Comparison of ENCODE assay signal across 11 cellular contexts in genomic region chr22:26573026-26573662, GRCh38. TPM values are rescaled to one million over a fixed set of nuclear protein-coding genes. Genes with fewer than 3 reads are reported as not detected.
A peak's percentile ranks its signal among the peaks of the same experiment; 100 is the strongest.
DNase-seq lines count a peak whose midpoint lies in the region; ATAC-seq, FAIRE-seq and TF ChIP-seq lines count a peak whose summit lies in the region.
"Had no signal": no experiment of that assay in that cellular context is flagged by ENCODE, and none has a peak within 500 bp of the region (broad histone marks: within the 10 kb centered on the region; RNA-seq: fewer than 3 reads in every experiment).

No MANE protein-coding gene starts in this region.

- no peaks in the 10 kb centered on the region for H3K9me3 ChIP-seq in muscle layer of duodenum (ENCODE audit: control insufficient read depth in 1 of 2, low read length in 2 of 2)
- H3K9me3 ChIP-seq in osteoblast (ENCODE audit: low read depth, low read length) = no peaks in the 10 kb centered on the region

- no peak overlapping the region for H3K4me2 ChIP-seq in osteoblast (ENCODE audit: insufficient read depth, low read length)

- peak overlapping the region; percentile 2 for H3K27ac ChIP-seq in muscle layer of duodenum (ENCODE audit: low read length)
- H3K27ac ChIP-seq in osteoblast (ENCODE audit: low read depth, low read length) = no peak overlapping the region
- H3K27ac ChIP-seq: SK-N-MC had no signal

- peaks cover 76% of the 10 kb centered on the region for H4K20me1 ChIP-seq in osteoblast (ENCODE audit: insufficient read depth, low read length)

- H3K79me2 ChIP-seq in osteoblast (ENCODE audit: insufficient read depth, low read length) = peaks cover 88% of the 10 kb centered on the region

- H3K4me1 ChIP-seq in muscle layer of duodenum (ENCODE audit: control insufficient read depth in 1 of 2, insufficient read depth in 2 of 2, low read length in 2 of 2) (peaks cover 0 to 6% of the 10 kb centered on the region in 2 donors), osteoblast (ENCODE audit: insufficient read depth, low read length) (no peaks in the 10 kb centered on the region)

- FAIRE-seq in endometrium (lab: Jason Lieb, UNC) (peak; percentile 80), D721Med (lab: Jason Lieb, UNC) (no peak)

- DNase-seq in Ammon's horn (ENCODE audit: low spot score) (peak; percentile 64), NOMO-1 treated with DMSO at 0.1 percent for 48 hours (lab: John Stamatoyannopoulos, UW; ENCODE audit: unreplicated experiment) (peak; percentile 99), osteoblast (ENCODE audit: insufficient read length, low spot score, missing footprints) (no peak), SK-N-DZ (ENCODE audit: low spot score) (no peak), D721Med (ENCODE audit: insufficient read length, low spot score) (no peak)

- no peak for TF ChIP-seq CTCF in osteoblast (IDR thresholded peaks at IDR 0.05; ENCODE audit: extremely low read depth, low read depth, low read length)
- TF ChIP-seq CTCF in D721Med (IDR thresholded peaks at IDR 0.05; ENCODE audit: insufficient read depth, missing control alignments) = no peak

- H3K4me3 ChIP-seq in muscle layer of duodenum (ENCODE audit: low read depth in 1 of 2, low read length in 2 of 2) (no peak overlapping the region), osteoblast (ENCODE audit: insufficient read depth, low read length) (no peak overlapping the region)
- H3K4me3 ChIP-seq: SK-N-MC had no signal

- ATAC-seq in GM19452 (IDR thresholded peaks at IDR 0.05; ENCODE audit: unreplicated experiment) = no peak

- H2AFZ ChIP-seq in osteoblast (ENCODE audit: low read length) = no peak overlapping the region

- no peaks in the 10 kb centered on the region for H3K27me3 ChIP-seq in muscle layer of duodenum (ENCODE audit: low read depth, low read length)
- H3K27me3 ChIP-seq in osteoblast (ENCODE audit: insufficient read depth, low read length) = no peaks in the 10 kb centered on the region

- no peaks in the 10 kb centered on the region for H3K36me3 ChIP-seq in muscle layer of duodenum (ENCODE audit: control insufficient read depth in 1 of 2, insufficient read depth in 2 of 2, low read length in 2 of 2)
- H3K36me3 ChIP-seq in osteoblast (ENCODE audit: insufficient read depth, low read length) = peaks cover 25% of the 10 kb centered on the region

RNA-seq across cellular contexts. Expression of gene TPST2, which starts 16.8 kb away (rescaled TPM):
- 98.4 and 100 TPM in 2 replicates for total RNA-seq in osteoblast
- polyA plus RNA-seq in SK-N-DZ (2014; cell fraction: cytosol; rRNA removed) = 22.5 and 24.2 TPM in 2 replicates
- polyA plus RNA-seq in SK-N-DZ (2014; cell fraction: nucleus; rRNA removed) = 16.5 and 17.6 TPM in 2 replicates

RNA-seq across cellular contexts. Expression of gene CRYBB1, which starts 44.7 kb away (rescaled TPM):
- not detected in 2 replicates for total RNA-seq in osteoblast
- polyA plus RNA-seq in SK-N-DZ (2014; cell fraction: cytosol; rRNA removed) = 0.50 and 1.3 TPM in 2 replicates
- 0.14 and 0.35 TPM in 2 replicates for polyA plus RNA-seq in SK-N-DZ (2014; cell fraction: nucleus; rRNA removed)
- total RNA-seq: mononuclear cell had no signal

RNA-seq across cellular contexts. Expression of gene CRYBA4, which starts 48.6 kb away (rescaled TPM):
- total RNA-seq in osteoblast = not detected in 2 replicates
- polyA plus RNA-seq in SK-N-DZ (2014; cell fraction: cytosol; rRNA removed) = not detected in 2 replicates
- polyA plus RNA-seq in SK-N-DZ (2014; cell fraction: nucleus; rRNA removed) = not detected in 2 replicates
- total RNA-seq: cerebellum, mononuclear cell had no signal

Comparison
In these comparisons a context has a peak if more than half of its experiments do, and no peak if none do; other contexts are left out.
1. DNase-seq: peak in Ammon's horn (single experiment) and NOMO-1 treated with DMSO at 0.1 percent for 48 hours (single experiment); none in osteoblast (single experiment), SK-N-DZ (single experiment) and D721Med (single experiment).